In the genomic region with DNA sequence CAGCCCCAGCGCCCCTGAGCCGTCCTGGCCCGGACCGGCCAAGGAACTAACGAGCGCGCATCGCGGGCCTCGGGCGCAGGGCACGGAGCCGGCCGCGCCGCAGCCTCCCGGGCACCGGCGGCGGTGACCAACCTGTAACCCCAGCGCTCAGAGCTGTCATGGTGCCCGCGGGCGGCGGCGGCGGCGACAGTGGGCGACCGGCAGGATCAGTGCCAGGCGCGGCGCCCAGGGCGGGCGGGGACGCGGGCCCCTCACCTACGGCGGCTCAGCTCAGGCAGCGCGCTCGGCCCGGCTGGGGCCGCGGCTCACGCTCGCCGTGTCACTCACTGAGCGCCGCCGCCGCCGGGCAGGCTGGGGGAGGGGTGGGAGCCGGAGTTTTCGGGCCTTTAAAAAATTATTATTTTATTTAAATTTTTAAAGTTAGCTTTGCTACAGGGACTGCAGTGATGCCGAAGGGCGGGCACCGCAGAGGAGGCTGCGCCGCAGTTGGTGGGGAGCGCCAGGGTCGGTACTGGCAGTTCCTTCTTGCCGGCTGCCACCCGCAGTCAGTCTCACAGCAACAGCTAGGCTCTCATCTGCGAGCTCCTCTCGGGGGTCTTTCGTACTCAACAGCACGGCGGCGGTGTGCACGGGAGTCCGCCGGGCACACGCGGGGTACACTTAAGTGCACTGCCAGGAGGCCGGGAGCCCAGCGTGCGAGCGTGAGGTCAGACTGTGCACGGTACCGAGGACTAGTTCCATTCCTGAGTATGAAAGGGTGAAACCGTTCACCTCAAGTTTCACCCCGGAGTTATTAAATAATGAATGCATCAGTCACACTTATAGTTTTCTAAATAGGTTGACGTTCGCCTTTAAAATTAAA, we compare ENCODE assay signal across 8 cellular contexts.
DNase-seq lines count a peak whose midpoint lies in the region; ATAC-seq and TF ChIP-seq lines count a peak whose summit lies in the region.

Gene NALCN (minus strand): TSS at position 328 of the 862 bp plus-strand sequence. CDS start 17,382 bp downstream, outside the sequence.

- H3K9me3 ChIP-seq in adipocyte (ENCODE audit: control insufficient read depth, low read length) = no peaks in the 10 kb centered on the region

- H3K9ac ChIP-seq in adipocyte (ENCODE audit: low read length) = peak within 1 kb of the TSS; percentile 83

- H3K4me1 ChIP-seq in adipocyte (ENCODE audit: control insufficient read depth, insufficient read depth, low read length) = peaks cover 9% of the 10 kb centered on the region

- ATAC-seq in GM19328 (IDR thresholded peaks at IDR 0.05; ENCODE audit: unreplicated experiment) = no peak

- CTCF ChIA-PET in AG04449 (lab: Yijun Ruan, JAX) = no interaction called here
- CTCF ChIA-PET in HEK293T (lab: Yijun Ruan, JAX) = no interaction called here

- TF ChIP-seq CTCF in AG04449 (IDR thresholded peaks at IDR 0.05; ENCODE audit: insufficient read depth, low read length, missing control alignments) (no peak), retinal pigment epithelial cell (conservative IDR thresholded peaks at IDR 0.05; ENCODE audit: low read depth, low read length) (no peak)

- DNase-seq in AG04449 (ENCODE audit: low read depth, low spot score) (no peak), HEK293T (ENCODE audit: extremely low spot score) (peak; percentile 16), adipocyte (ENCODE audit: low read depth) (peak; percentile 74), hippocampal formation (lab: John Stamatoyannopoulos, UW) (peak; percentile 49 to 71), retinal pigment epithelial cell (ENCODE audit: low read depth) (no peak)
- no peak for DNase-seq in stimulated activated naive CD4-positive, alpha-beta T cell treated with Interleukin-2 at 50 U/mL for 16 hours (lab: John Stamatoyannopoulos, UW)
- no peak for DNase-seq in activated CD4-positive, CD25-positive, alpha-beta regulatory T cell treated with anti-CD3 and anti-CD28 coated beads, Interleukin-2, amount 50 U/mL, for 72 hours

- H3K4me3 ChIP-seq in AG04449 (ENCODE audit: low read depth, low read length) (peak within 1 kb of the TSS; percentile 64), adipocyte (ENCODE audit: low read length) (peak within 1 kb of the TSS; percentile 88), retinal pigment epithelial cell (ENCODE audit: low read length) (peak within 1 kb of the TSS; percentile 72)

- no peaks in the 10 kb centered on the region for H3K36me3 ChIP-seq in adipocyte (ENCODE audit: control insufficient read depth, insufficient read depth, low read length, severe bottlenecking)

- H3K27me3 ChIP-seq in adipocyte (replicated peaks; ENCODE audit: control insufficient read depth, insufficient read depth, low read length) = no peaks in the 10 kb centered on the region

- POLR2A ChIA-PET in AG04449 (lab: Yijun Ruan, JAX) (interaction anchor here (0.6 kb wide), 1 partner anchor 25 kb away, joined by 3 read pairs; no protein-coding TSS in a partner anchor), HEK293T (lab: Yijun Ruan, JAX) (no interaction called here)

TF ChIP-seq in HEK293T, 16 proteins besides CTCF, POLR2A, EP300 and RAD21:
- TF ChIP-seq FOXK2 (IDR thresholded peaks at IDR 0.05) (no peak), HDGF (IDR thresholded peaks at IDR 0.05; ENCODE audit: borderline replicate concordance) (no peak), NFRKB (IDR thresholded peaks at IDR 0.05) (no peak), ELF4 (IDR thresholded peaks at IDR 0.05) (no peak), ARNT (IDR thresholded peaks at IDR 0.05) (no peak), FOXA1 (IDR thresholded peaks at IDR 0.05) (no peak), CTBP1 (IDR thresholded peaks at IDR 0.05; ENCODE audit: borderline replicate concordance) (no peak), FOXM1 (IDR thresholded peaks at IDR 0.05; ENCODE audit: borderline replicate concordance) (no peak), SUZ12 (IDR thresholded peaks at IDR 0.05) (no peak)

Comparison
In these comparisons a context has a peak if more than half of its experiments do, and no peak if none do; other contexts are left out.
1. DNase-seq: peak in HEK293T (single experiment), adipocyte (single experiment) and hippocampal formation (2 of 2); none in AG04449 (single experiment), retinal pigment epithelial cell (single experiment), stimulated activated naive CD4-positive, alpha-beta T cell treated with Interleukin-2 at 50 U/mL for 16 hours (single experiment) and activated CD4-positive, CD25-positive, alpha-beta regulatory T cell treated with anti-CD3 and anti-CD28 coated beads, Interleukin-2, amount 50 U/mL, for 72 hours (single experiment).
2. Peak in every context shown above with its lines, with median percentiles within 50 percentile points of each other: H3K4me3 ChIP-seq.